ENCODE assay signal across 1 cellular context in the genomic region with DNA sequence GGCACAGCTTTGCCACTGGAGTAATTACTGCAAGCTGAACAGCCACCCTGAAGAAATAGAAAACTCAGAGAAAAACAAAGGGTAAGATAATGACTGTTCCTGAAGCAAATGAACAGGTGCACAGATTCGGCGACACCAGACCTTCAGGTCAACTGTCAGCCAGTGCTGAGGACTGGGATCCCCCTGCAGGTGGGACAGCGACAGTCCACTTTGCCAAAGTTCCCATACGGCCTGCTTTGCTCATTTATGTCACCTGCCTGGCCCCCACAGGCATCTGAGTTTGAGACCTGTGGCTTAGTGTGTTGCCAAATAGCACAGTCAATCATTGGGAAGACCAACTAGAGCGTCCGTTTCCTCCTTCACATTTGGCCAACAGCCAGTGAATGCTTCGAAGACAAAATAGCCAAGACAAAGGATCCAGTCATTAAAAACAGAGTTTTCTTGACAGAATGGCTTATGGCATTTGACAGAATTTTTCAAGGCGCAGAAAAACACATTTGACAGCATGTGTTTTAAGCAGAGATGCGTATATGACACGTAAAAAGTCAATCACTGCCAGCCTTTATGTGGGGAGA.
TF ChIP-seq lines count a peak whose summit lies in the region.

No MANE protein-coding gene starts in this region.

TF ChIP-seq in HepG2, 621 proteins besides CTCF, POLR2A, EP300 and RAD21:
- TF ChIP-seq STAG1 (CRISPR knock-in tag; IDR thresholded peaks at IDR 0.05) (peak; percentile 81), KLF15 (CRISPR knock-in tag; IDR thresholded peaks at IDR 0.05; ENCODE audit: borderline replicate concordance) (no peak), ZNF709 (CRISPR knock-in tag; IDR thresholded peaks at IDR 0.05) (no peak), SMARCE1 (IDR thresholded peaks at IDR 0.05; ENCODE audit: borderline replicate concordance) (no peak), NR2F6 (IDR thresholded peaks at IDR 0.05) (no peak), NR2F6 (CRISPR knock-in tag; IDR thresholded peaks at IDR 0.05) (0 out of 2 replicates have a peak, but pooled peaks have one; percentile 20), SMC3 (IDR thresholded peaks at IDR 0.05; ENCODE audit: low read length) (peak; percentile 58; the same call in 1 of the 2 replicates)
